8 cellular contexts compared by ENCODE assay signal in the genomic region with DNA sequence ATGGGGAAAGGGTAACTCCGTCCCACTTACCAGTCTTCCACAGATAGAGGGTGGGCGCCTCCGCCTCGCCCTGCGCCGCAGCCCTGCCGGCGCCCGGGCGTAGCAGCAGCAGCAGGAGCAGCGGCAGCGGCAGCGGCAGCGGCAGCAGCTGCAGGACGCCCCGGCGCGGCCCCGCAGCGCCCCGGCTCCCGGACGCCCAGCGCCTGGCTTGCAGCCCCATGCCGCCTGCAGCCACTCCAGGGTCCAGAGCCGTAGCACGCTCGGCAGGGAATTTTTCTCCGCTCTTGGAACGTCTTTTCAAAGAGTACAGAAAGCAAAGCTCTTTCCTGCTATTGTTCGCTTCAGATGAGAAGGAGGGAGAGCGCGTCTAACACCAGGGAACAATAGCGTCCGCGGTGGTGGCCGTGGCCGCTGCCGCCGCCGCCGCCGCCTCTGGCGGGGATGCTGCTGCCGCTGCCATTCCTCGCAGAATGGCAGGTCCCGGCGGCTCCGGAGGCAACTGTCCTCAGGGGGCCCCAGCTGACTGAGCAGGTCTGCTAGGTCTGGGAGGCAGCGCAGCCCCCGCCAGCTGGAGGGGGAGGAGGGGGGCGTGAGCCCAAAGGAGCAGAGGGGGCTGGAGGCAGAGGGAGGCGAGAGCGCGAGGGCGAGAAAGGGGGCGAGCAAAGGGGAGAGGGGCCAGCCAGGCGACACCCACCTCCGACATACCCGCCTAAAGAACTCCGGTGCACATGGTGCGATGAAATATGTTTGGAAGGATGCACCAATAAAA. TPM values are rescaled to one million over a fixed set of nuclear protein-coding genes. Genes with fewer than 3 reads are reported as not detected.
DNase-seq lines count a peak whose midpoint lies in the region; ATAC-seq and TF ChIP-seq lines count a peak whose summit lies in the region.

A gene with protein sequence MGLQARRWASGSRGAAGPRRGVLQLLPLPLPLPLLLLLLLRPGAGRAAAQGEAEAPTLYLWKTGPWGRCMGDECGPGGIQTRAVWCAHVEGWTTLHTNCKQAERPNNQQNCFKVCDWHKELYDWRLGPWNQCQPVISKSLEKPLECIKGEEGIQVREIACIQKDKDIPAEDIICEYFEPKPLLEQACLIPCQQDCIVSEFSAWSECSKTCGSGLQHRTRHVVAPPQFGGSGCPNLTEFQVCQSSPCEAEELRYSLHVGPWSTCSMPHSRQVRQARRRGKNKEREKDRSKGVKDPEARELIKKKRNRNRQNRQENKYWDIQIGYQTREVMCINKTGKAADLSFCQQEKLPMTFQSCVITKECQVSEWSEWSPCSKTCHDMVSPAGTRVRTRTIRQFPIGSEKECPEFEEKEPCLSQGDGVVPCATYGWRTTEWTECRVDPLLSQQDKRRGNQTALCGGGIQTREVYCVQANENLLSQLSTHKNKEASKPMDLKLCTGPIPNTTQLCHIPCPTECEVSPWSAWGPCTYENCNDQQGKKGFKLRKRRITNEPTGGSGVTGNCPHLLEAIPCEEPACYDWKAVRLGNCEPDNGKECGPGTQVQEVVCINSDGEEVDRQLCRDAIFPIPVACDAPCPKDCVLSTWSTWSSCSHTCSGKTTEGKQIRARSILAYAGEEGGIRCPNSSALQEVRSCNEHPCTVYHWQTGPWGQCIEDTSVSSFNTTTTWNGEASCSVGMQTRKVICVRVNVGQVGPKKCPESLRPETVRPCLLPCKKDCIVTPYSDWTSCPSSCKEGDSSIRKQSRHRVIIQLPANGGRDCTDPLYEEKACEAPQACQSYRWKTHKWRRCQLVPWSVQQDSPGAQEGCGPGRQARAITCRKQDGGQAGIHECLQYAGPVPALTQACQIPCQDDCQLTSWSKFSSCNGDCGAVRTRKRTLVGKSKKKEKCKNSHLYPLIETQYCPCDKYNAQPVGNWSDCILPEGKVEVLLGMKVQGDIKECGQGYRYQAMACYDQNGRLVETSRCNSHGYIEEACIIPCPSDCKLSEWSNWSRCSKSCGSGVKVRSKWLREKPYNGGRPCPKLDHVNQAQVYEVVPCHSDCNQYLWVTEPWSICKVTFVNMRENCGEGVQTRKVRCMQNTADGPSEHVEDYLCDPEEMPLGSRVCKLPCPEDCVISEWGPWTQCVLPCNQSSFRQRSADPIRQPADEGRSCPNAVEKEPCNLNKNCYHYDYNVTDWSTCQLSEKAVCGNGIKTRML (N-terminal part only) (minus strand): TSS at position 472 of the 769 bp plus-strand sequence. CDS start 252 bp downstream, at position 220.

- no peak within 1 kb of the TSS for H3K9ac ChIP-seq in HUES48 (ENCODE audit: low read depth, low read length)
- peak within 1 kb of the TSS; percentile 14 to 27 for H3K9ac ChIP-seq in duodenal mucosa (ENCODE audit: low read depth in 1 of 2, low read length in 2 of 2)
- peak within 1 kb of the TSS; percentile 15 to 65 (median 40) for H3K9ac ChIP-seq in subcutaneous abdominal adipose tissue (ENCODE audit: low read length in 5 of 5)

- peak within 1 kb of the TSS; percentile 63 for H3K4me3 ChIP-seq in AG04450 (ENCODE audit: low read depth, low read length)
- H3K4me3 ChIP-seq in HUES48 (ENCODE audit: low read depth, low read length) = peak within 1 kb of the TSS; percentile 73
- H3K4me3 ChIP-seq in RWPE2 (ENCODE audit: severe bottlenecking) = peak within 1 kb of the TSS; percentile 12
- peak within 1 kb of the TSS; percentile 67 to 69 for H3K4me3 ChIP-seq in duodenal mucosa (ENCODE audit: low read depth in 1 of 2, low read length in 2 of 2)
- H3K4me3 ChIP-seq in lower leg skin (ENCODE audit: low read depth, poor library complexity, severe bottlenecking) = peak within 1 kb of the TSS; percentile 38
- peak within 1 kb of the TSS; percentile 67 to 91 (median 75) for H3K4me3 ChIP-seq in subcutaneous abdominal adipose tissue (ENCODE audit: low read depth in 1 of 5, low read length in 5 of 5)

- peaks cover 32% of the 10 kb centered on the region for H3K4me1 ChIP-seq in HUES48 (ENCODE audit: control insufficient read depth, insufficient read depth, low read length)
- peaks cover 5% of the 10 kb centered on the region for H3K4me1 ChIP-seq in RWPE2 (ENCODE audit: insufficient read depth, poor library complexity, severe bottlenecking)
- H3K4me1 ChIP-seq in duodenal mucosa (ENCODE audit: control insufficient read depth in 1 of 2, insufficient read depth in 2 of 2, low read length in 2 of 2) = peaks cover 0 to 4% of the 10 kb centered on the region in 2 donors
- H3K4me1 ChIP-seq in subcutaneous abdominal adipose tissue (ENCODE audit: control insufficient read depth in 5 of 5, insufficient read depth in 5 of 5, low read length in 5 of 5) = peaks cover 0 to 21% (median 18%) of the 10 kb centered on the region in 5 donors

- CTCF ChIA-PET in AG04450 (lab: Charles Lee) = interaction anchor here (0.6 to 1.5 kb wide), 9 partner anchors 15 to 1721 kb away, joined by 3 to 6 read pairs (median 3); no protein-coding TSS in a partner anchor

- intact Hi-C loops in lower leg skin (cut with DNase I; ENCODE audit: low total_unique reads) = no loop called here

- H3K9me3 ChIP-seq in AG04450 (ENCODE audit: control insufficient read depth, insufficient read depth, low read length) (no peaks in the 10 kb centered on the region), HUES48 (ENCODE audit: control insufficient read depth, insufficient read depth, low read length) (no peaks in the 10 kb centered on the region), RWPE2 (ENCODE audit: severe bottlenecking) (no peaks in the 10 kb centered on the region), duodenal mucosa (ENCODE audit: control insufficient read depth in 1 of 2, low read length in 2 of 2) (no peaks in the 10 kb centered on the region), subcutaneous abdominal adipose tissue (ENCODE audit: control insufficient read depth in 5 of 5, low read length in 5 of 5) (peaks cover 0 to 2% (median 0%) of the 10 kb centered on the region in 5 donors)

- no peak for TF ChIP-seq CTCF in AG04450 (IDR thresholded peaks at IDR 0.05; ENCODE audit: low read depth, low read length)
- TF ChIP-seq CTCF in RWPE2 (IDR thresholded peaks at IDR 0.05; ENCODE audit: poor library complexity, severe bottlenecking) = no peak
- no peak for TF ChIP-seq CTCF in lower leg skin (IDR thresholded peaks at IDR 0.05)

- ATAC-seq in GM18502 (IDR thresholded peaks at IDR 0.05; ENCODE audit: poor library complexity, unreplicated experiment) (peak; percentile 75), RWPE2 (ENCODE audit: low read depth) (peak; percentile 82), HG03095 (IDR thresholded peaks at IDR 0.05; ENCODE audit: unreplicated experiment) (no peak)

- POLR2A ChIA-PET in AG04450 (lab: Yijun Ruan, JAX) = interaction anchor here (0.6 kb wide), 1 partner anchor 902 kb away, joined by 3 read pairs; no protein-coding TSS in a partner anchor

- no peak for DNase-seq in AG04450 (ENCODE audit: low read depth, low spot score)
- DNase-seq in RWPE2 (ENCODE audit: low spot score) = no peak
- DNase-seq in lower leg skin (ENCODE audit: low spot score in 2 of 2) = peak in 1 of 2 donors; percentile 80

- H3K36me3 ChIP-seq in HUES48 (ENCODE audit: control insufficient read depth, insufficient read depth, low read length) (no peaks in the 10 kb centered on the region), RWPE2 (ENCODE audit: low read depth) (no peaks in the 10 kb centered on the region), duodenal mucosa (ENCODE audit: control insufficient read depth in 1 of 2, insufficient read depth in 2 of 2, low read length in 2 of 2) (no peaks in the 10 kb centered on the region), subcutaneous abdominal adipose tissue (ENCODE audit: control insufficient read depth in 5 of 5, insufficient read depth in 5 of 5, low read length in 5 of 5) (no peaks in the 10 kb centered on the region)

- H3K27me3 ChIP-seq in AG04450 (ENCODE audit: control insufficient read depth, insufficient read depth, low read length) = no peaks in the 10 kb centered on the region
- peaks cover 21% of the 10 kb centered on the region for H3K27me3 ChIP-seq in HUES48 (ENCODE audit: control insufficient read depth, insufficient read depth, low read length)
- H3K27me3 ChIP-seq in RWPE2 (ENCODE audit: insufficient read depth, poor library complexity, severe bottlenecking) = peaks cover 50% of the 10 kb centered on the region
- peaks cover 0 to 5% of the 10 kb centered on the region in 2 donors for H3K27me3 ChIP-seq in duodenal mucosa (ENCODE audit: control insufficient read depth in 1 of 2, insufficient read depth in 2 of 2, low read length in 2 of 2)
- no peaks in the 10 kb centered on the region for H3K27me3 ChIP-seq in subcutaneous abdominal adipose tissue (ENCODE audit: control insufficient read depth in 5 of 5, insufficient read depth in 4 of 5, low read length in 5 of 5)

- TF ChIP-seq POLR2A in lower leg skin (IDR thresholded peaks at IDR 0.05) = no peak

- WGBS in lower leg skin, 2 donors = 2 to 5% methylated on average over 46 to 50 of the region's 62 CpGs

- no peak within 1 kb of the TSS for H3K27ac ChIP-seq in AG04450 (ENCODE audit: low read depth, low read length)
- peak within 1 kb of the TSS; percentile 48 for H3K27ac ChIP-seq in HUES48 (ENCODE audit: low read depth, low read length)
- H3K27ac ChIP-seq in RWPE2 (ENCODE audit: poor library complexity, severe bottlenecking) = no peak within 1 kb of the TSS
- H3K27ac ChIP-seq in duodenal mucosa (ENCODE audit: low read depth, low read length) = no peak within 1 kb of the TSS
- H3K27ac ChIP-seq in subcutaneous abdominal adipose tissue (ENCODE audit: low read depth, low read length) = peak within 1 kb of the TSS; percentile 15

RNA-seq across cellular contexts. Expression of the gene that starts here (rescaled TPM):
- 0.06 TPM in 2 replicates for polyA plus RNA-seq in AG04450 (2011; rRNA removed)
- polyA minus RNA-seq in AG04450 (2011; rRNA and poly(A)+ RNA removed) = 0.14 and 0.17 TPM in 2 replicates
- 1 to 10 TPM in 3 of 4 donors, under 1 TPM in 1; 0.30 to 2.6 (median 1.4) TPM for total RNA-seq in lower leg skin

Comparison
In these comparisons a context has a peak if more than half of its experiments do, and no peak if none do; other contexts are left out.
1. H3K27ac ChIP-seq: peak in HUES48 (single experiment) and subcutaneous abdominal adipose tissue (single experiment); none in AG04450 (single experiment), RWPE2 (single experiment) and duodenal mucosa (single experiment).
2. H3K4me3 ChIP-seq: peak in every context shown above with its lines; median percentile 75 in subcutaneous abdominal adipose tissue; 73 in HUES48; 68 in duodenal mucosa; 63 in AG04450; 38 in lower leg skin; 12 in RWPE2.